Comparison of ENCODE assay signal across 16 cellular contexts in genomic region chr5:54581831-54582548, GRCh38.
DNase-seq lines count a peak whose midpoint lies in the region; ATAC-seq and TF ChIP-seq lines count a peak whose summit lies in the region.
"Had no signal": no experiment of that assay in that cellular context is flagged by ENCODE, and none has a peak within 500 bp of the region (broad histone marks: within the 10 kb centered on the region; RNA-seq: fewer than 3 reads in every experiment).

No MANE protein-coding gene starts in this region.

- peaks cover 6% of the 10 kb centered on the region for H3K9me3 Mint-ChIP-seq in osteocyte (ENCODE audit: unreplicated experiment)
- H3K9me3 Mint-ChIP-seq in stimulated activated effector memory CD8-positive, alpha-beta T cell treated with anti-CD3 and anti-CD28 coated beads, Interleukin-12 subunit alpha, Interleukin-12 subunit beta, amount 100 ng/mL, for 72 hours = peaks cover 4% of the 10 kb centered on the region
- H3K9me3 Mint-ChIP-seq in activated CD8-positive, alpha-beta memory T cell treated with anti-CD3 and anti-CD28 coated beads, Interleukin-2, amount 10 ng/mL, durations not matched to agents 7 days and 5 days (ENCODE audit: low read depth) = peaks cover 5% of the 10 kb centered on the region
- H3K9me3 Mint-ChIP-seq: effector memory CD8-positive, alpha-beta T cell had no signal

- H4K20me1 ChIP-seq in SK-N-SH (ENCODE audit: insufficient read depth) = no peaks in the 10 kb centered on the region

- no peaks in the 10 kb centered on the region for H3F3A ChIP-seq in SK-N-SH (replicated peaks; ENCODE audit: insufficient read depth)

- H3K4me2 ChIP-seq in SK-N-SH = no peak overlapping the region

- TF ChIP-seq RAD21 in SK-N-SH (IDR thresholded peaks at IDR 0.05; ENCODE audit: low read length) = no peak

- peak overlapping the region; percentile 55 for H3K27ac ChIP-seq in upper lobe of right lung
- no peak overlapping the region for H3K27ac ChIP-seq in SK-N-SH (ENCODE audit: low read depth in 2 of 2, low read length in 1 of 2)
- H3K27ac ChIP-seq: parathyroid adenoma had no signal

- H3K4me3 Mint-ChIP-seq in osteocyte (ENCODE audit: unreplicated experiment) = no peak overlapping the region
- H3K4me3 Mint-ChIP-seq in stimulated activated effector memory CD8-positive, alpha-beta T cell treated with anti-CD3 and anti-CD28 coated beads, Interleukin-12 subunit alpha, Interleukin-12 subunit beta, amount 100 ng/mL, for 72 hours = no peak overlapping the region
- no peak overlapping the region for H3K4me3 Mint-ChIP-seq in activated CD8-positive, alpha-beta memory T cell treated with anti-CD3 and anti-CD28 coated beads, Interleukin-2, amount 10 ng/mL, durations not matched to agents 7 days and 5 days
- H3K4me3 Mint-ChIP-seq: activated T-cell treated with anti-CD3 and anti-CD28 coated beads, Interleukin-2, amount 50 U/mL, for 24 hours; effector memory CD8-positive, alpha-beta T cell; T-cell had no signal

- CTCF ChIA-PET in SK-N-SH (lab: Yijun Ruan, JAX) = interaction anchor here (0.8 to 1.8 kb wide), 2 partner anchors 8 to 10 kb away, joined by 3 read pairs; no protein-coding TSS in a partner anchor
- CTCF ChIA-PET in activated CD8-positive, alpha-beta memory T cell treated with anti-CD3 and anti-CD28 coated beads, Interleukin-2, amount 10 ng/mL, durations not matched to agents 7 days and 5 days (lab: Charles Lee) = no interaction called here

- H3K27me3 ChIP-seq in upper lobe of right lung = no peaks in the 10 kb centered on the region
- H3K27me3 ChIP-seq in SK-N-SH (ENCODE audit: insufficient read depth) = no peaks in the 10 kb centered on the region; the same call in 1 of the 2 replicates

- peak overlapping the region; percentile 70 for H3K27ac Mint-ChIP-seq in osteocyte (ENCODE audit: unreplicated experiment)
- no peak overlapping the region for H3K27ac Mint-ChIP-seq in stimulated activated effector memory CD8-positive, alpha-beta T cell treated with anti-CD3 and anti-CD28 coated beads, Interleukin-12 subunit alpha, Interleukin-12 subunit beta, amount 100 ng/mL, for 72 hours
- H3K27ac Mint-ChIP-seq in activated CD8-positive, alpha-beta memory T cell treated with anti-CD3 and anti-CD28 coated beads, Interleukin-2, amount 10 ng/mL, durations not matched to agents 7 days and 5 days = no peak overlapping the region
- H3K27ac Mint-ChIP-seq: activated T-cell treated with anti-CD3 and anti-CD28 coated beads, Interleukin-2, amount 50 U/mL, for 24 hours; T-cell had no signal

- TF ChIP-seq CTCF in fibroblast of villous mesenchyme (IDR thresholded peaks at IDR 0.05; ENCODE audit: insufficient read depth, low read depth, low read length) (no peak), osteocyte (IDR thresholded peaks at IDR 0.05) (no peak), upper lobe of right lung (IDR thresholded peaks at IDR 0.05) (no peak), SK-N-SH (IDR thresholded peaks at IDR 0.05) (no peak)

- no peaks in the 10 kb centered on the region for H3K9me3 ChIP-seq in upper lobe of right lung
- H3K9me3 ChIP-seq in SK-N-SH = no peaks in the 10 kb centered on the region

- WGBS in SK-N-SH (ENCODE audit: low lambda C conversion rate) = 44% methylated on average over 3 of the region's 3 CpGs

- H3K36me3 ChIP-seq in upper lobe of right lung (no peaks in the 10 kb centered on the region), SK-N-SH (replicated peaks in 1 of 2; ENCODE audit: control insufficient read depth in 1 of 2, insufficient read depth in 2 of 2, low read length in 1 of 2) (no peaks in the 10 kb centered on the region)

- peaks cover 9% of the 10 kb centered on the region for H3K4me1 ChIP-seq in upper lobe of right lung
- no peaks in the 10 kb centered on the region for H3K4me1 ChIP-seq in SK-N-SH (ENCODE audit: control insufficient read depth in 1 of 2, insufficient read depth in 2 of 2, low read depth in 1 of 2, low read length in 1 of 2)
- H3K4me1 ChIP-seq: parathyroid adenoma had no signal

- DNase-seq in amniotic epithelial cell (ENCODE audit: low read depth) = peak; percentile 17
- peak; percentile 64 for DNase-seq in fibroblast of villous mesenchyme (ENCODE audit: low read depth)
- no peak for DNase-seq in osteocyte (ENCODE audit: extremely low spot score, unreplicated experiment)
- no peak for DNase-seq in upper lobe of right lung
- DNase-seq in stimulated activated effector memory CD8-positive, alpha-beta T cell treated with anti-CD3 and anti-CD28 coated beads, Interleukin-12 subunit alpha, Interleukin-12 subunit beta, amount 100 ng/mL, for 72 hours (ENCODE audit: low spot score in 2 of 2) = no peak
- DNase-seq in kidney glomerular epithelial cell (lab: John Stamatoyannopoulos, UW) = no peak
- DNase-seq in SK-N-SH = no peak
- DNase-seq in activated CD8-positive, alpha-beta memory T cell treated with anti-CD3 and anti-CD28 coated beads, Interleukin-2, amount 10 ng/mL, durations not matched to agents 7 days and 5 days = no peak
- DNase-seq: activated T-cell treated with anti-CD3 and anti-CD28 coated beads, Interleukin-2, amount 50 U/mL, for 24 hours; effector memory CD8-positive, alpha-beta T cell; MV-4-11; NCI-H2227 treated with DMSO at 0.1 percent for 48 hours; stimulated activated CD4-positive, alpha-beta T cell treated with anti-CD3 and anti-CD28 coated beads, Interleukin-2, amount 100 ng/mL, for 24 hours; T-cell had no signal

- H3K36me3 Mint-ChIP-seq in osteocyte (ENCODE audit: unreplicated experiment) = no peaks in the 10 kb centered on the region
- H3K36me3 Mint-ChIP-seq in stimulated activated effector memory CD8-positive, alpha-beta T cell treated with anti-CD3 and anti-CD28 coated beads, Interleukin-12 subunit alpha, Interleukin-12 subunit beta, amount 100 ng/mL, for 72 hours = no peaks in the 10 kb centered on the region
- H3K36me3 Mint-ChIP-seq in activated CD8-positive, alpha-beta memory T cell treated with anti-CD3 and anti-CD28 coated beads, Interleukin-2, amount 10 ng/mL, durations not matched to agents 7 days and 5 days = peaks cover 5% of the 10 kb centered on the region

- H2AFZ ChIP-seq in SK-N-SH (ENCODE audit: low read depth) = no peak overlapping the region
- H2AFZ ChIP-seq: parathyroid adenoma had no signal

- H3K4me3 ChIP-seq in fibroblast of villous mesenchyme (ENCODE audit: low read depth, low read length) (no peak overlapping the region), upper lobe of right lung (no peak overlapping the region), SK-N-SH (ENCODE audit: low read depth in 2 of 2, low read length in 1 of 2) (no peak overlapping the region)

- POLR2A ChIA-PET in SK-N-SH (lab: Yijun Ruan, JAX) = no interaction called here

- TF ChIP-seq EP300 in SK-N-SH (IDR thresholded peaks at IDR 0.05; ENCODE audit: borderline replicate concordance in 1 of 2, low read depth in 1 of 2, low read length in 1 of 2) = no peak

- H3K27me3 Mint-ChIP-seq in osteocyte (ENCODE audit: unreplicated experiment) = no peaks in the 10 kb centered on the region
- peaks cover 2% of the 10 kb centered on the region for H3K27me3 Mint-ChIP-seq in activated CD8-positive, alpha-beta memory T cell treated with anti-CD3 and anti-CD28 coated beads, Interleukin-2, amount 10 ng/mL, durations not matched to agents 7 days and 5 days
- H3K27me3 Mint-ChIP-seq: activated T-cell treated with anti-CD3 and anti-CD28 coated beads, Interleukin-2, amount 50 U/mL, for 24 hours; effector memory CD8-positive, alpha-beta T cell; T-cell had no signal

- no peak for ATAC-seq in upper lobe of right lung
- no peak for ATAC-seq in stimulated activated effector memory CD8-positive, alpha-beta T cell treated with anti-CD3 and anti-CD28 coated beads, Interleukin-12 subunit alpha, Interleukin-12 subunit beta, amount 100 ng/mL, for 72 hours
- ATAC-seq in activated CD8-positive, alpha-beta memory T cell treated with anti-CD3 and anti-CD28 coated beads, Interleukin-2, amount 10 ng/mL, durations not matched to agents 7 days and 5 days = no peak
- ATAC-seq: activated CD4-positive, CD25-positive, alpha-beta regulatory T cell treated with anti-CD3 and anti-CD28 coated beads, Interleukin-2, amount 50 U/mL, for 24 hours; effector memory CD8-positive, alpha-beta T cell; T-cell had no signal

- no peaks in the 10 kb centered on the region for H3K79me2 ChIP-seq in SK-N-SH (ENCODE audit: insufficient read depth)
- H3K79me2 ChIP-seq: parathyroid adenoma had no signal

- H3K9ac ChIP-seq in SK-N-SH = no peak overlapping the region
- H3K9ac ChIP-seq: parathyroid adenoma had no signal

- peaks cover 31% of the 10 kb centered on the region for H3K4me1 Mint-ChIP-seq in osteocyte (ENCODE audit: unreplicated experiment)
- H3K4me1 Mint-ChIP-seq in stimulated activated effector memory CD8-positive, alpha-beta T cell treated with anti-CD3 and anti-CD28 coated beads, Interleukin-12 subunit alpha, Interleukin-12 subunit beta, amount 100 ng/mL, for 72 hours = peaks cover 6% of the 10 kb centered on the region
- no peaks in the 10 kb centered on the region for H3K4me1 Mint-ChIP-seq in activated CD8-positive, alpha-beta memory T cell treated with anti-CD3 and anti-CD28 coated beads, Interleukin-2, amount 10 ng/mL, durations not matched to agents 7 days and 5 days

- intact Hi-C loops in upper lobe of right lung (cut with DNase I) = no loop called here

- no peaks in the 10 kb centered on the region for H3K9me2 ChIP-seq in SK-N-SH

TF ChIP-seq in SK-N-SH, 30 proteins besides CTCF, POLR2A, EP300 and RAD21 (continues in another document):
- TF ChIP-seq REST (IDR thresholded peaks at IDR 0.05; ENCODE audit: low read depth, low read length) (no peak), ELF1 (IDR thresholded peaks at IDR 0.05) (no peak)

Comparison
In these comparisons a context has a peak if more than half of its experiments do, and no peak if none do; other contexts are left out.
1. DNase-seq: peak in amniotic epithelial cell (single experiment) and fibroblast of villous mesenchyme (single experiment); none in osteocyte (single experiment), upper lobe of right lung (single experiment), stimulated activated effector memory CD8-positive, alpha-beta T cell treated with anti-CD3 and anti-CD28 coated beads, Interleukin-12 subunit alpha, Interleukin-12 subunit beta, amount 100 ng/mL, for 72 hours (0 of 2), kidney glomerular epithelial cell (single experiment), SK-N-SH (single experiment) and activated CD8-positive, alpha-beta memory T cell treated with anti-CD3 and anti-CD28 coated beads, Interleukin-2, amount 10 ng/mL, durations not matched to agents 7 days and 5 days (single experiment).